1 cellular context compared by ENCODE assay signal in the genomic region with DNA sequence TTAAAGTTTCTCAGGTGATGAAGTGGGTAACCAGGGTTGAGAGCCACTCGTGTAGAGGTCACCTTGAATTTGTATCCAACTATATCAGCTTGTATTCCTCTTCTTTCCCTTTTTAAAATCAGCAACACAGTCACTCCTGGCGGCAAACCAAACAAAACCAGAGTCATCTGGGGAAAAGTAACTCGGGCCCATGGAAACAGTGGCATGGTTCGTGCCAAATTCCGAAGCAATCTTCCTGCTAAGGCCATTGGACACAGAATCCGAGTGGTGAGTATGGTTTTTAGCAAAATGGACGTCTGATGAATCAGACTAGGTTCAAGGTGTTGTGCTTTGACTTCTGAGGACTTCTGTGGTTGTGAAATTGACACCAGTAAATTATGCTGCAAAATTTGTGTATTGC.
TF ChIP-seq lines count a peak whose summit lies in the region.

No MANE protein-coding gene starts in this region.

TF ChIP-seq in WTC11, 78 proteins besides CTCF, POLR2A, EP300 and RAD21 (continued from another document):
- TF ChIP-seq ZNF263 (CRISPR knock-in tag; IDR thresholded peaks at IDR 0.05; ENCODE audit: low read depth) (no peak), E2F5 (CRISPR knock-in tag; IDR thresholded peaks at IDR 0.05) (no peak), TP53 (CRISPR knock-in tag; IDR thresholded peaks at IDR 0.05) (no peak), CDX4 (CRISPR knock-in tag; IDR thresholded peaks at IDR 0.05; ENCODE audit: borderline replicate concordance) (no peak), ELF4 (CRISPR knock-in tag; IDR thresholded peaks at IDR 0.05; ENCODE audit: low read depth) (no peak), HMGXB4 (CRISPR knock-in tag; IDR thresholded peaks at IDR 0.05) (no peak), USF1 (CRISPR knock-in tag; IDR thresholded peaks at IDR 0.05) (no peak), CBFB (CRISPR knock-in tag; IDR thresholded peaks at IDR 0.05; ENCODE audit: low read depth) (no peak), GABPB1 (CRISPR knock-in tag; IDR thresholded peaks at IDR 0.05) (no peak), MAX (CRISPR knock-in tag; IDR thresholded peaks at IDR 0.05) (no peak), ZNF317 (CRISPR knock-in tag; IDR thresholded peaks at IDR 0.05; ENCODE audit: borderline replicate concordance, low read depth) (no peak), JAZF1 (CRISPR knock-in tag; IDR thresholded peaks at IDR 0.05) (no peak), RELA (CRISPR knock-in tag; IDR thresholded peaks at IDR 0.05; ENCODE audit: borderline replicate concordance) (no peak)
- TF ChIP-seq, protein P1, sequence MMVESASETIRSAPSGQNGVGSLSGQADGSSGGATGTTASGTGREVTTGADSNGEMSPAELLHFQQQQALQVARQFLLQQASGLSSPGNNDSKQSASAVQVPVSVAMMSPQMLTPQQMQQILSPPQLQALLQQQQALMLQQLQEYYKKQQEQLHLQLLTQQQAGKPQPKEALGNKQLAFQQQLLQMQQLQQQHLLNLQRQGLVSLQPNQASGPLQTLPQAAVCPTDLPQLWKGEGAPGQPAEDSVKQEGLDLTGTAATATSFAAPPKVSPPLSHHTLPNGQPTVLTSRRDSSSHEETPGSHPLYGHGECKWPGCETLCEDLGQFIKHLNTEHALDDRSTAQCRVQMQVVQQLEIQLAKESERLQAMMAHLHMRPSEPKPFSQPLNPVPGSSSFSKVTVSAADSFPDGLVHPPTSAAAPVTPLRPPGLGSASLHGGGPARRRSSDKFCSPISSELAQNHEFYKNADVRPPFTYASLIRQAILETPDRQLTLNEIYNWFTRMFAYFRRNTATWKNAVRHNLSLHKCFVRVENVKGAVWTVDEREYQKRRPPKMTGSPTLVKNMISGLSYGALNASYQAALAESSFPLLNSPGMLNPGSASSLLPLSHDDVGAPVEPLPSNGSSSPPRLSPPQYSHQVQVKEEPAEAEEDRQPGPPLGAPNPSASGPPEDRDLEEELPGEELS (CRISPR knock-in tag; IDR thresholded peaks at IDR 0.05), result no peak
TF ChIP-seq in WTC11: peak in this region for 0.
